Comparison of ENCODE assay signal across 1 cellular context in the genomic region with DNA sequence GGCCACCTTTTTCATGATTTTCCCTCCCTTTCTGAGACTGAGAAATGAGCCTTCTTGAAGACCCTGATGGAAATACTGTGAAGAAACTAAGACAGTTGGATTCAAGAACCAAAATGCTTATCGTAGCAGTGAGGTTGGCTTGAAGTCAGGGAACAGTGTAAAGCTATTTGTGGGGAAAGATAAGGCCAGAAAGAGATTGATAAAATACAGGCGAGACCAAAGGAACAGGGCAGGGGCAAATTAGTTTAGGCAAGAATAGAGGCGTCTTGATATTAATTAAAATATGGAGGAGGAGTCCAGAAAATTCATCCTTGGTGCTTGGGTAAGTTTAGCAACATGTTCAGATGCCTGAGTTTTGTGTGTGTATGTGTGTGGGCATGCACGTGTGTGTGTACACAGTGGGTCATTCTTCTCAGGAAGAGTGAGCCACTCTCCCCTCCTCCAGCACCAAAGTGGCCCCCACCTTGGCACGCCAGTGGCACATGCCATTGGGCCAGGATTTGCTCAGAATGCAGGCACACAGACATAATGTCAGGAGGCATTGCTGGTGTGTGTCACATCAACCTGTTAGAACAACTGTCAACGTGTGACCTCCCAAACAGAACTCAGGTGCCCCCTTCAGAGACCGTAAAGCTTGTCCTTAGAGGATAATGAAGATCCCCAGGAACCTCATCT.
TF ChIP-seq lines count a peak whose summit lies in the region.

No MANE protein-coding gene starts in this region.

TF ChIP-seq in K562, 482 proteins besides CTCF, POLR2A, EP300 and RAD21 (continued from another document and continues in another):
- TF ChIP-seq, protein P1, sequence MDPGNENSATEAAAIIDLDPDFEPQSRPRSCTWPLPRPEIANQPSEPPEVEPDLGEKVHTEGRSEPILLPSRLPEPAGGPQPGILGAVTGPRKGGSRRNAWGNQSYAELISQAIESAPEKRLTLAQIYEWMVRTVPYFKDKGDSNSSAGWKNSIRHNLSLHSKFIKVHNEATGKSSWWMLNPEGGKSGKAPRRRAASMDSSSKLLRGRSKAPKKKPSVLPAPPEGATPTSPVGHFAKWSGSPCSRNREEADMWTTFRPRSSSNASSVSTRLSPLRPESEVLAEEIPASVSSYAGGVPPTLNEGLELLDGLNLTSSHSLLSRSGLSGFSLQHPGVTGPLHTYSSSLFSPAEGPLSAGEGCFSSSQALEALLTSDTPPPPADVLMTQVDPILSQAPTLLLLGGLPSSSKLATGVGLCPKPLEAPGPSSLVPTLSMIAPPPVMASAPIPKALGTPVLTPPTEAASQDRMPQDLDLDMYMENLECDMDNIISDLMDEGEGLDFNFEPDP (CRISPR knock-in tag; IDR thresholded peaks at IDR 0.05), result no peak
- TF ChIP-seq TCF3 (CRISPR knock-in tag; IDR thresholded peaks at IDR 0.05) (peak; percentile 32; the same call in 1 of the 2 replicates), HLTF (IDR thresholded peaks at IDR 0.05) (no peak), SRSF7 (optimal IDR thresholded peaks at IDR 0.05; ENCODE audit: low read depth, low read length) (no peak), TAL1 (IDR thresholded peaks at IDR 0.05) (peak; percentile 61; the same call in 1 of the 2 replicates), L3MBTL2 (IDR thresholded peaks at IDR 0.05) (peak; percentile 34; the same call in 1 of the 2 replicates), KDM1A (IDR thresholded peaks at IDR 0.05) (0 out of 4 replicates have a peak, but pooled peaks of 1 of the 2 experiments have one; percentile 19), SAFB2 (IDR thresholded peaks at IDR 0.05; ENCODE audit: borderline replicate concordance, low read depth, low read length, severe bottlenecking) (no peak), POLR2B (IDR thresholded peaks at IDR 0.05; ENCODE audit: low read depth, partially characterized antibody) (no peak), DPF2 (IDR thresholded peaks at IDR 0.05) (peak; percentile 82), MYC (IDR thresholded peaks at IDR 0.05; ENCODE audit: low read depth, low read length) (0 out of 2 replicates have a peak, but pooled peaks have one; percentile 28), MYC (CRISPR knock-in tag; IDR thresholded peaks at IDR 0.05; ENCODE audit: borderline replicate concordance, low read depth) (no peak), ZBTB17 (CRISPR knock-in tag; IDR thresholded peaks at IDR 0.05) (no peak), TRIM24 (IDR thresholded peaks at IDR 0.05) (peak in 1 of 2 experiments; percentile 42; a peak in 2 of 4 replicates), CBFA2T2 (conservative IDR thresholded peaks at IDR 0.05) (peak; percentile 57), SRSF9 (IDR thresholded peaks at IDR 0.05; ENCODE audit: borderline replicate concordance, low read depth, low read length) (no peak), SOX6 (IDR thresholded peaks at IDR 0.05) (peak; percentile 63; the same call in 1 of the 2 replicates), SMAD4 (CRISPR knock-in tag; conservative IDR thresholded peaks at IDR 0.05) (0 out of 2 replicates have a peak, but pooled peaks have one; percentile 40), BHLHE40 (IDR thresholded peaks at IDR 0.05; ENCODE audit: low read length) (peak; percentile 50; the same call in 1 of the 2 replicates), MEF2D (tag; conservative IDR thresholded peaks at IDR 0.05; ENCODE audit: low read depth) (0 out of 2 replicates have a peak, but pooled peaks have one; percentile 50), TCF7L2 (IDR thresholded peaks at IDR 0.05; ENCODE audit: low read depth, low read length) (peak; percentile 45; the same call in 1 of the 2 replicates), MAFF (IDR thresholded peaks at IDR 0.05; ENCODE audit: low read length) (0 out of 2 replicates have a peak, but pooled peaks have one; percentile 10), CBFB (CRISPR knock-in tag; IDR thresholded peaks at IDR 0.05) (no peak), ZNF311 (CRISPR knock-in tag; IDR thresholded peaks at IDR 0.05) (no peak), SMARCA4 (IDR thresholded peaks at IDR 0.05) (peak; percentile 86)
- TF ChIP-seq, protein P2, sequence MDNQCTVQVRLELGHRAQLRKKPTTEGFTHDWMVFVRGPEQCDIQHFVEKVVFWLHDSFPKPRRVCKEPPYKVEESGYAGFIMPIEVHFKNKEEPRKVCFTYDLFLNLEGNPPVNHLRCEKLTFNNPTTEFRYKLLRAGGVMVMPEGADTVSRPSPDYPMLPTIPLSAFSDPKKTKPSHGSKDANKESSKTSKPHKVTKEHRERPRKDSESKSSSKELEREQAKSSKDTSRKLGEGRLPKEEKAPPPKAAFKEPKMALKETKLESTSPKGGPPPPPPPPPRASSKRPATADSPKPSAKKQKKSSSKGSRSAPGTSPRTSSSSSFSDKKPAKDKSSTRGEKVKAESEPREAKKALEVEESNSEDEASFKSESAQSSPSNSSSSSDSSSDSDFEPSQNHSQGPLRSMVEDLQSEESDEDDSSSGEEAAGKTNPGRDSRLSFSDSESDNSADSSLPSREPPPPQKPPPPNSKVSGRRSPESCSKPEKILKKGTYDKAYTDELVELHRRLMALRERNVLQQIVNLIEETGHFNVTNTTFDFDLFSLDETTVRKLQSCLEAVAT (IDR thresholded peaks at IDR 0.05), result 0 out of 4 replicates have a peak, but pooled peaks of 1 of the 2 experiments have one; percentile 30
- TF ChIP-seq, protein P3, sequence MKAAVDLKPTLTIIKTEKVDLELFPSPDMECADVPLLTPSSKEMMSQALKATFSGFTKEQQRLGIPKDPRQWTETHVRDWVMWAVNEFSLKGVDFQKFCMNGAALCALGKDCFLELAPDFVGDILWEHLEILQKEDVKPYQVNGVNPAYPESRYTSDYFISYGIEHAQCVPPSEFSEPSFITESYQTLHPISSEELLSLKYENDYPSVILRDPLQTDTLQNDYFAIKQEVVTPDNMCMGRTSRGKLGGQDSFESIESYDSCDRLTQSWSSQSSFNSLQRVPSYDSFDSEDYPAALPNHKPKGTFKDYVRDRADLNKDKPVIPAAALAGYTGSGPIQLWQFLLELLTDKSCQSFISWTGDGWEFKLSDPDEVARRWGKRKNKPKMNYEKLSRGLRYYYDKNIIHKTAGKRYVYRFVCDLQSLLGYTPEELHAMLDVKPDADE (conservative IDR thresholded peaks at IDR 0.05; ENCODE audit: control insufficient read depth, low read depth, low read length), result no peak
- TF ChIP-seq, protein P4, sequence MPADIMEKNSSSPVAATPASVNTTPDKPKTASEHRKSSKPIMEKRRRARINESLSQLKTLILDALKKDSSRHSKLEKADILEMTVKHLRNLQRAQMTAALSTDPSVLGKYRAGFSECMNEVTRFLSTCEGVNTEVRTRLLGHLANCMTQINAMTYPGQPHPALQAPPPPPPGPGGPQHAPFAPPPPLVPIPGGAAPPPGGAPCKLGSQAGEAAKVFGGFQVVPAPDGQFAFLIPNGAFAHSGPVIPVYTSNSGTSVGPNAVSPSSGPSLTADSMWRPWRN (IDR thresholded peaks at IDR 0.05; ENCODE audit: low read depth), result peak; percentile 59; the same call in 1 of the 2 replicates
- TF ChIP-seq, protein P5, sequence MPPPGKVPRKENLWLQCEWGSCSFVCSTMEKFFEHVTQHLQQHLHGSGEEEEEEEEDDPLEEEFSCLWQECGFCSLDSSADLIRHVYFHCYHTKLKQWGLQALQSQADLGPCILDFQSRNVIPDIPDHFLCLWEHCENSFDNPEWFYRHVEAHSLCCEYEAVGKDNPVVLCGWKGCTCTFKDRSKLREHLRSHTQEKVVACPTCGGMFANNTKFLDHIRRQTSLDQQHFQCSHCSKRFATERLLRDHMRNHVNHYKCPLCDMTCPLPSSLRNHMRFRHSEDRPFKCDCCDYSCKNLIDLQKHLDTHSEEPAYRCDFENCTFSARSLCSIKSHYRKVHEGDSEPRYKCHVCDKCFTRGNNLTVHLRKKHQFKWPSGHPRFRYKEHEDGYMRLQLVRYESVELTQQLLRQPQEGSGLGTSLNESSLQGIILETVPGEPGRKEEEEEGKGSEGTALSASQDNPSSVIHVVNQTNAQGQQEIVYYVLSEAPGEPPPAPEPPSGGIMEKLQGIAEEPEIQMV (tag; conservative IDR thresholded peaks at IDR 0.05; ENCODE audit: low read depth), result no peak
- TF ChIP-seq, protein P6, sequence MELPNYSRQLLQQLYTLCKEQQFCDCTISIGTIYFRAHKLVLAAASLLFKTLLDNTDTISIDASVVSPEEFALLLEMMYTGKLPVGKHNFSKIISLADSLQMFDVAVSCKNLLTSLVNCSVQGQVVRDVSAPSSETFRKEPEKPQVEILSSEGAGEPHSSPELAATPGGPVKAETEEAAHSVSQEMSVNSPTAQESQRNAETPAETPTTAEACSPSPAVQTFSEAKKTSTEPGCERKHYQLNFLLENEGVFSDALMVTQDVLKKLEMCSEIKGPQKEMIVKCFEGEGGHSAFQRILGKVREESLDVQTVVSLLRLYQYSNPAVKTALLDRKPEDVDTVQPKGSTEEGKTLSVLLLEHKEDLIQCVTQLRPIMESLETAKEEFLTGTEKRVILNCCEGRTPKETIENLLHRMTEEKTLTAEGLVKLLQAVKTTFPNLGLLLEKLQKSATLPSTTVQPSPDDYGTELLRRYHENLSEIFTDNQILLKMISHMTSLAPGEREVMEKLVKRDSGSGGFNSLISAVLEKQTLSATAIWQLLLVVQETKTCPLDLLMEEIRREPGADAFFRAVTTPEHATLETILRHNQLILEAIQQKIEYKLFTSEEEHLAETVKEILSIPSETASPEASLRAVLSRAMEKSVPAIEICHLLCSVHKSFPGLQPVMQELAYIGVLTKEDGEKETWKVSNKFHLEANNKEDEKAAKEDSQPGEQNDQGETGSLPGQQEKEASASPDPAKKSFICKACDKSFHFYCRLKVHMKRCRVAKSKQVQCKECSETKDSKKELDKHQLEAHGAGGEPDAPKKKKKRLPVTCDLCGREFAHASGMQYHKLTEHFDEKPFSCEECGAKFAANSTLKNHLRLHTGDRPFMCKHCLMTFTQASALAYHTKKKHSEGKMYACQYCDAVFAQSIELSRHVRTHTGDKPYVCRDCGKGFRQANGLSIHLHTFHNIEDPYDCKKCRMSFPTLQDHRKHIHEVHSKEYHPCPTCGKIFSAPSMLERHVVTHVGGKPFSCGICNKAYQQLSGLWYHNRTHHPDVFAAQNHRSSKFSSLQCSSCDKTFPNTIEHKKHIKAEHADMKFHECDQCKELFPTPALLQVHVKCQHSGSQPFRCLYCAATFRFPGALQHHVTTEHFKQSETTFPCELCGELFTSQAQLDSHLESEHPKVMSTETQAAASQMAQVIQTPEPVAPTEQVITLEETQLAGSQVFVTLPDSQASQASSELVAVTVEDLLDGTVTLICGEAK (IDR thresholded peaks at IDR 0.05), result 0 out of 2 replicates have a peak, but pooled peaks have one; percentile 16
- TF ChIP-seq, protein P6 (CRISPR knock-in tag; IDR thresholded peaks at IDR 0.05), result no peak
- TF ChIP-seq, protein P7, sequence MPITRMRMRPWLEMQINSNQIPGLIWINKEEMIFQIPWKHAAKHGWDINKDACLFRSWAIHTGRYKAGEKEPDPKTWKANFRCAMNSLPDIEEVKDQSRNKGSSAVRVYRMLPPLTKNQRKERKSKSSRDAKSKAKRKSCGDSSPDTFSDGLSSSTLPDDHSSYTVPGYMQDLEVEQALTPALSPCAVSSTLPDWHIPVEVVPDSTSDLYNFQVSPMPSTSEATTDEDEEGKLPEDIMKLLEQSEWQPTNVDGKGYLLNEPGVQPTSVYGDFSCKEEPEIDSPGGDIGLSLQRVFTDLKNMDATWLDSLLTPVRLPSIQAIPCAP (CRISPR knock-in tag; IDR thresholded peaks at IDR 0.05; ENCODE audit: borderline replicate concordance), result no peak
- TF ChIP-seq, protein P8, sequence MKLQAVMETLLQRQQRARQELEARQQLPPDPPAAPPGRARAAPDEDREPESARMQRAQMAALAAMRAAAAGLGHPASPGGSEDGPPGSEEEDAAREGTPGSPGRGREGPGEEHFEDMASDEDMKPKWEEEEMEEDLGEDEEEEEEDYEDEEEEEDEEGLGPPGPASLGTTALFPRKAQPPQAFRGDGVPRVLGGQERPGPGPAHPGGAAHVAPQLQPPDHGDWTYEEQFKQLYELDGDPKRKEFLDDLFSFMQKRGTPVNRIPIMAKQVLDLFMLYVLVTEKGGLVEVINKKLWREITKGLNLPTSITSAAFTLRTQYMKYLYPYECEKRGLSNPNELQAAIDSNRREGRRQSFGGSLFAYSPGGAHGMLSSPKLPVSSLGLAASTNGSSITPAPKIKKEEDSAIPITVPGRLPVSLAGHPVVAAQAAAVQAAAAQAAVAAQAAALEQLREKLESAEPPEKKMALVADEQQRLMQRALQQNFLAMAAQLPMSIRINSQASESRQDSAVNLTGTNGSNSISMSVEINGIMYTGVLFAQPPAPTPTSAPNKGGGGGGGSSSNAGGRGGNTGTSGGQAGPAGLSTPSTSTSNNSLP (IDR thresholded peaks at IDR 0.05; ENCODE audit: borderline replicate concordance, low read depth, low read length), result peak; percentile 55; the same call in 1 of the 2 replicates
